ENCODE assay signal across 22 cellular contexts in the genomic region with DNA sequence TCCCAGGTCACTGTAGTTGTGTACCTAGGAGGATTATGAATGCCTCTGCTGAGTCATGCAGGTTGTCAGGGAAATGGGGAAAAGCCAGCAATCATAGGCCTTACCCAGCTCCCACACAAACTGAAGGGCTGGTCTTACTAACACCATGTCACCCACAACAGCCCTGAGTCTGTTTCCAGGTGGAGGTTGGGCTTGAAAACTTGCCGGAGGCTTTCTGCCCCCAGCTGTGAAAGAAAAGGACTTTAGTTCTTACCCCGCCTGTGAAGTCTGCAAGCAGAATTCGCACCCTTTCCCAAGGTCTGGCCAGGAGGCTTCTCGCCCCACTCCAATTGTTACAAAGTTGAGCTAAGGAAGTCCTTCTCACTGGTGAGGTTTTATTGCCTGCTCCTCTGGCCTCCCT.
"Had no signal": no experiment of that assay in that cellular context is flagged by ENCODE, and none has a peak within 500 bp of the region (broad histone marks: within the 10 kb centered on the region; RNA-seq: fewer than 3 reads in every experiment).

No MANE protein-coding gene starts in this region.

- H3K27ac ChIP-seq: brain microvascular endothelial cell, cardiac muscle cell had no signal

- H3K9me3 Mint-ChIP-seq: activated T-helper 17 cell treated with anti-CD3 and anti-CD28 coated beads, Interleukin-2, amount 50 U/mL, for 72 hours had no signal

- ATAC-seq: activated T-helper 17 cell treated with anti-CD3 and anti-CD28 coated beads, Interleukin-2, amount 50 U/mL, for 72 hours; T-helper 17 cell had no signal

- H3K4me3 ChIP-seq: cardiac muscle cell had no signal

- H3K4me3 Mint-ChIP-seq: activated naive CD4-positive, alpha-beta T cell treated with anti-CD3 and anti-CD28 coated beads for 36 hours; activated naive CD8-positive, alpha-beta T cell; activated T-helper 17 cell treated with anti-CD3 and anti-CD28 coated beads, Interleukin-2, amount 50 U/mL, for 72 hours; T-helper 17 cell; WTC11 had no signal

- H3K36me3 Mint-ChIP-seq: activated naive CD8-positive, alpha-beta T cell had no signal

- H3K27me3 Mint-ChIP-seq: activated naive CD8-positive, alpha-beta T cell; activated T-helper 17 cell treated with anti-CD3 and anti-CD28 coated beads, Interleukin-2, amount 50 U/mL, for 72 hours; T-helper 17 cell had no signal

- DNase-seq: activated CD4-positive, alpha-beta T cell treated with anti-CD3 and anti-CD28 coated beads for 48 hours; activated CD4-positive, alpha-beta T cell treated with anti-CD3 and anti-CD28 coated beads, Interleukin-2, amount 50 U/mL, for 4 hours; activated CD4-positive, CD25-positive, alpha-beta regulatory T cell treated with anti-CD3 and anti-CD28 coated beads, Interleukin-2, amount 50 U/mL, for 72 hours; activated gamma-delta T cell; activated naive CD4-positive, alpha-beta T cell treated with anti-CD3 and anti-CD28 coated beads for 36 hours; activated T-cell treated with anti-CD3 and anti-CD28 coated beads for 4 hours; activated T-cell treated with anti-CD3 and anti-CD28 coated beads, Interleukin-2, amount 50 U/mL, for 48 hours; brain microvascular endothelial cell; cerebellar nuclear complex; MM.1S; NCI-H146; NCI-H187 treated with DMSO at 0.1 percent for 48 hours; NCI-H2081 treated with DMSO at 0.1 percent for 48 hours; NCI-H446; NCI-H524; SIG-M5; T-helper 17 cell; T-helper 9 cell had no signal

- H3K4me1 Mint-ChIP-seq: activated T-helper 17 cell treated with anti-CD3 and anti-CD28 coated beads, Interleukin-2, amount 50 U/mL, for 72 hours; T-helper 17 cell had no signal

- H3K27me3 ChIP-seq: brain microvascular endothelial cell, cardiac muscle cell had no signal

- H3K36me3 ChIP-seq: brain microvascular endothelial cell, cardiac muscle cell had no signal

- H3K27ac Mint-ChIP-seq: activated naive CD4-positive, alpha-beta T cell treated with anti-CD3 and anti-CD28 coated beads for 36 hours; activated naive CD8-positive, alpha-beta T cell; activated T-helper 17 cell treated with anti-CD3 and anti-CD28 coated beads, Interleukin-2, amount 50 U/mL, for 72 hours; T-helper 17 cell; WTC11 had no signal
